9 cellular contexts compared by ENCODE assay signal in genomic region chr7:77866791-77867190, GRCh38.
A peak's percentile ranks its signal among the peaks of the same experiment; 100 is the strongest.
DNase-seq lines count a peak whose midpoint lies in the region; ATAC-seq and TF ChIP-seq lines count a peak whose summit lies in the region.
"Had no signal": no experiment of that assay in that cellular context is flagged by ENCODE, and none has a peak within 500 bp of the region (broad histone marks: within the 10 kb centered on the region; RNA-seq: fewer than 3 reads in every experiment).

No MANE protein-coding gene starts in this region.

- no peak for TF ChIP-seq CTCF in fibroblast of mammary gland (conservative IDR thresholded peaks at IDR 0.05; ENCODE audit: control insufficient read depth, insufficient read depth, low read depth, low read length)
- no peak for TF ChIP-seq CTCF in type B pancreatic cell (conservative IDR thresholded peaks at IDR 0.05)

- no peak overlapping the region for H3K4me3 ChIP-seq in fibroblast of mammary gland (ENCODE audit: control insufficient read depth, low read depth, low read length)

- H3K4me1 Mint-ChIP-seq in type B pancreatic cell (ENCODE audit: unreplicated experiment), result peaks cover 14% of the 10 kb centered on the region

- in situ Hi-C loops in SK-MEL-5 (cut with HindIII; ENCODE audit: low pct_unique_long_range_greater_than_20kb, low sequenced_read_pairs), result no loop called here

- no peak for ATAC-seq in GM21825 (IDR thresholded peaks at IDR 0.05; ENCODE audit: unreplicated experiment)

- H3K4me3 Mint-ChIP-seq in type B pancreatic cell, result no peak overlapping the region

- H3K27me3 Mint-ChIP-seq in type B pancreatic cell, result no peaks in the 10 kb centered on the region

- peaks cover 4% of the 10 kb centered on the region for H3K36me3 Mint-ChIP-seq in type B pancreatic cell

- DNase-seq in SIG-M5 treated with dmso at 0.1 percent for 504 hours (lab: John Stamatoyannopoulos, UW; ENCODE audit: unreplicated experiment) (peak; percentile 22), SIG-M5 (lab: John Stamatoyannopoulos, UW) (no peak), SK-MEL-5 (ENCODE audit: low read depth, low spot score) (peak; percentile 28), fibroblast of mammary gland (ENCODE audit: low read depth) (peak; percentile 49), type B pancreatic cell (ENCODE audit: extremely low spot score, unreplicated experiment) (no peak), NCI-H82 (lab: John Stamatoyannopoulos, UW) (no peak), GOT3 (lab: John Stamatoyannopoulos, UW) (no peak)
- DNase-seq: effector CD4-positive, alpha-beta T cell had no signal

- H3K27ac Mint-ChIP-seq in type B pancreatic cell, result peak overlapping the region; percentile 45

- H3K9me3 Mint-ChIP-seq in type B pancreatic cell, result peaks cover 13% of the 10 kb centered on the region

Comparison
In these comparisons a context has a peak if more than half of its experiments do, and no peak if none do; other contexts are left out.
1. DNase-seq: peak in SIG-M5 treated with dmso at 0.1 percent for 504 hours (single experiment), SK-MEL-5 (single experiment) and fibroblast of mammary gland (single experiment); none in SIG-M5 (single experiment), type B pancreatic cell (single experiment), NCI-H82 (single experiment) and GOT3 (single experiment).